Comparison of ENCODE assay signal across 29 cellular contexts in genomic region chr2:75621228-75621627, GRCh38.
"Had no signal": no experiment of that assay in that cellular context is flagged by ENCODE, and none has a peak within 500 bp of the region (broad histone marks: within the 10 kb centered on the region; RNA-seq: fewer than 3 reads in every experiment).

No MANE protein-coding gene starts in this region.

- H3K4me1 ChIP-seq: heart right ventricle, left lung, neural progenitor cell, psoas muscle, sigmoid colon, testis, tibial artery, upper lobe of left lung had no signal

- H3K4me2 ChIP-seq: neural progenitor cell had no signal

- FAIRE-seq: colon, islet of Langerhans, urothelium cell line had no signal

- H3K27ac ChIP-seq: dorsolateral prefrontal cortex, heart right ventricle, left lung, neural progenitor cell, ovary, psoas muscle, sigmoid colon, testis, tibial artery, upper lobe of left lung had no signal

- H3K4me3 ChIP-seq: dorsolateral prefrontal cortex, heart right ventricle, left lung, neural progenitor cell, ovary, psoas muscle, sigmoid colon, testis, tibial artery, upper lobe of left lung had no signal

- H3K9ac ChIP-seq: neural progenitor cell had no signal

- ATAC-seq: esophagus mucosa; heart right ventricle; left cardiac atrium; left lung; naive thymus-derived CD4-positive, alpha-beta T cell; psoas muscle; right cardiac atrium; stimulated activated effector memory CD8-positive, alpha-beta T cell treated with anti-CD3 and anti-CD28 coated beads, Interleukin-12 subunit alpha, Interleukin-12 subunit beta, amount 100 ng/mL, for 72 hours; stimulated activated naive CD8-positive, alpha-beta T cell treated with anti-CD3 and anti-CD28 coated beads, Interleukin-15, Interleukin-2, amounts not matched to agents 100 U/mL and 50 U/mL, for 24 hours had no signal

- H2AFZ ChIP-seq: neural progenitor cell had no signal

- H3K36me3 ChIP-seq: heart right ventricle, left lung, neural progenitor cell, ovary, sigmoid colon, tibial artery, upper lobe of left lung had no signal

- DNase-seq: dorsolateral prefrontal cortex; effector CD4-positive, alpha-beta T cell; foreskin melanocyte; glutamatergic neuron; heart right ventricle; hippocampal formation; left cardiac atrium; left lung; mesenchymal stem cell; midbrain; naive thymus-derived CD4-positive, alpha-beta T cell; nucleus accumbens; ovary; psoas muscle; right cardiac atrium; sigmoid colon; stimulated activated CD4-positive, alpha-beta T cell treated with anti-CD3 and anti-CD28 coated beads, Interleukin-2, amount 100 ng/mL, for 24 hours; stimulated activated CD4-positive, alpha-beta T cell treated with anti-CD3 and anti-CD28 coated beads, Interleukin-4, amount 100 ng/mL, for 24 hours; stimulated activated naive CD8-positive, alpha-beta T cell treated with anti-CD3 and anti-CD28 coated beads, Interleukin-15, Interleukin-2, amounts not matched to agents 100 U/mL and 50 U/mL, for 24 hours; substantia nigra; testis; tibial artery; upper lobe of left lung had no signal

- H3K27me3 ChIP-seq: left lung, neural progenitor cell, ovary, sigmoid colon, testis, upper lobe of left lung had no signal

- H3K9me3 ChIP-seq: ovary, psoas muscle, sigmoid colon, testis, tibial artery, upper lobe of left lung had no signal
